Comparison of ENCODE assay signal across 8 cellular contexts in the genomic region with DNA sequence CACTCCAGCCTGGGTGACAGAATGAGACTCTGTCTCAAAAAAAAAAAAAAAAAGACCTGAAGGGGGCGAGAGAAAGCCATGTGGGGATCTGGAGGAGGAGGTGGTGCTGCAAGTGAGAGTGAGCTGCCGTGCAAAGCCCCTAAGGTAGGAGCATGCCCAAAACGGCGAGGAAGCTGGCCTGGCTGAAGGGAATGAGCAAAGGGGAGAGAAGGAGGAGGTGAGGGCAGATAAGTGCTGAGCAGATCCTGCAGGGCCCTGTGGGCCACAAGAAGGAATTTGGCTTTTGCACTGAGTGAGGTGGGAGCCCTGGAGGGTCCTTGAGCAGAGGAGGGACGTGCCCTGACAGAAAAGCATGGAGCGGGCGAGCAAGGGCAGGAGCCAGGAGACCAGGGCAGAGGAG.
DNase-seq lines count a peak whose midpoint lies in the region; ATAC-seq lines count a peak whose summit lies in the region.

No MANE protein-coding gene starts in this region.

- peak; percentile 51 for DNase-seq in activated naive CD4-positive, alpha-beta T cell treated with Interleukin-2 at 50 U/mL for 16 hours
- no peak for DNase-seq in activated naive CD4-positive, alpha-beta T cell (lab: John Stamatoyannopoulos, UW)
- DNase-seq in OCI-M1 (lab: John Stamatoyannopoulos, UW) (peak; percentile 91), NK-92 (lab: John Stamatoyannopoulos, UW; ENCODE audit: unreplicated experiment) (no peak), NCI-H1048 (lab: John Stamatoyannopoulos, UW) (no peak)
- peak; percentile 57 to 64 for DNase-seq in stimulated activated naive CD8-positive, alpha-beta T cell treated with anti-CD3 and anti-CD28 coated beads, Interleukin-15, amount 100 ng/mL, for 72 hours

- H3K9me3 Mint-ChIP-seq in dendritic cell treated with granulocyte-macrophage colony-stimulating factor and Interleukin-4, amounts not matched to agents 40 ng/mL and 50 ng/mL, for 4 days = no peaks in the 10 kb centered on the region
- no peaks in the 10 kb centered on the region for H3K9me3 Mint-ChIP-seq in stimulated activated naive CD8-positive, alpha-beta T cell treated with anti-CD3 and anti-CD28 coated beads, Interleukin-15, amount 100 ng/mL, for 72 hours

- no peaks in the 10 kb centered on the region for H3K36me3 Mint-ChIP-seq in dendritic cell treated with granulocyte-macrophage colony-stimulating factor and Interleukin-4, amounts not matched to agents 40 ng/mL and 50 ng/mL, for 4 days (ENCODE audit: low read depth)

- peaks cover 2% of the 10 kb centered on the region for H3K27me3 Mint-ChIP-seq in dendritic cell treated with granulocyte-macrophage colony-stimulating factor and Interleukin-4, amounts not matched to agents 40 ng/mL and 50 ng/mL, for 4 days
- H3K27me3 Mint-ChIP-seq in stimulated activated naive CD8-positive, alpha-beta T cell treated with anti-CD3 and anti-CD28 coated beads, Interleukin-15, amount 100 ng/mL, for 72 hours = no peaks in the 10 kb centered on the region

- intact Hi-C loops in dendritic cell treated with granulocyte-macrophage colony-stimulating factor and Interleukin-4, amounts not matched to agents 40 ng/mL and 50 ng/mL, for 4 days (cut with micrococcal nuclease) = no loop called here

- H3K27ac Mint-ChIP-seq in dendritic cell treated with granulocyte-macrophage colony-stimulating factor and Interleukin-4, amounts not matched to agents 40 ng/mL and 50 ng/mL, for 4 days = peak overlapping the region; percentile 64
- peak overlapping the region; percentile 15 to 94 for H3K27ac Mint-ChIP-seq in stimulated activated naive CD8-positive, alpha-beta T cell treated with anti-CD3 and anti-CD28 coated beads, Interleukin-15, amount 100 ng/mL, for 72 hours

- no peak overlapping the region for H3K4me3 Mint-ChIP-seq in dendritic cell treated with granulocyte-macrophage colony-stimulating factor and Interleukin-4, amounts not matched to agents 40 ng/mL and 50 ng/mL, for 4 days
- H3K4me3 Mint-ChIP-seq in stimulated activated naive CD8-positive, alpha-beta T cell treated with anti-CD3 and anti-CD28 coated beads, Interleukin-15, amount 100 ng/mL, for 72 hours = peak overlapping the region; percentile 88 to 91

- peaks cover 47% of the 10 kb centered on the region for H3K4me1 Mint-ChIP-seq in dendritic cell treated with granulocyte-macrophage colony-stimulating factor and Interleukin-4, amounts not matched to agents 40 ng/mL and 50 ng/mL, for 4 days (ENCODE audit: low read depth)
- H3K4me1 Mint-ChIP-seq in stimulated activated naive CD8-positive, alpha-beta T cell treated with anti-CD3 and anti-CD28 coated beads, Interleukin-15, amount 100 ng/mL, for 72 hours = peaks cover 43% of the 10 kb centered on the region

- ATAC-seq in stimulated activated naive CD8-positive, alpha-beta T cell treated with anti-CD3 and anti-CD28 coated beads, Interleukin-15, amount 100 ng/mL, for 72 hours = peak; percentile 79
- no peak for ATAC-seq in HG03045 (IDR thresholded peaks at IDR 0.05; ENCODE audit: unreplicated experiment)

Comparison
In these comparisons a context has a peak if more than half of its experiments do, and no peak if none do; other contexts are left out.
1. DNase-seq: peak in activated naive CD4-positive, alpha-beta T cell treated with Interleukin-2 at 50 U/mL for 16 hours (single experiment), OCI-M1 (single experiment) and stimulated activated naive CD8-positive, alpha-beta T cell treated with anti-CD3 and anti-CD28 coated beads, Interleukin-15, amount 100 ng/mL, for 72 hours (2 of 2); none in activated naive CD4-positive, alpha-beta T cell (0 of 4), NK-92 (single experiment) and NCI-H1048 (single experiment).